Comparison of ENCODE assay signal across 8 cellular contexts in the genomic region with DNA sequence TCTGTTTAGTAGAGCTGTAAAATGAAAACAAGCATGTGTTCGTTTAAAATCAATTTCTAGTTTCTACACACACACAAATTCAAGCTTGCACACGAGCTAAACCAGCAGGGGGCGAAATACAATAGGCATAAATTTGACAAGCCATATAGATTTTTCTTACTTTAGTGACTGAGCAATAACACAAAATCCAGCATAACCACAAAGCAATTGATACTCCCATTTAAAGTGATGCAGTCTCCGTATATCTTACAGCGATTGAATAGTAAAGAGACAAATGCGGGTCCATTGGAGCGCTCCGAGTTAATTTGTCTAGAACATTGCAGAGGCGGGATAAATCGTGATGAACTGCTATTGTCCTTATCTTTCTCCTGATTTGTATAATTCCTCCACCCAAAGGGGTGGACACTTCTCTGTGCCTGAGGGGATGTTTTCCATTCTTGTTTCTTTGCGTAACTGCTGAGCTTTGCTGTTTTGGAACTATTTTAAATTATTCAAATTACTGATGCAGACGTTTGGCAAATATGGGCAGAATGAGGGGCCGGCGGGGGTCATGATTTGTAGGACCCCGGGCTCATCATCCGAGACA. TPM values are rescaled to one million over a fixed set of nuclear protein-coding genes. Genes with fewer than 3 reads are reported as not detected.
DNase-seq lines count a peak whose midpoint lies in the region; ATAC-seq, FAIRE-seq and TF ChIP-seq lines count a peak whose summit lies in the region.

No MANE protein-coding gene starts in this region.

- H3K4me3 ChIP-seq in A549 (peak overlapping the region; percentile 89), HepG2 (replicated peaks in 1 of 3; ENCODE audit: insufficient read depth in 1 of 3, low read depth in 2 of 3, low read length in 3 of 3) (peak overlapping the region; percentile 95 to 100 (median 98))

- H2AFZ ChIP-seq in HepG2 (ENCODE audit: low read length): peak overlapping the region; percentile 95

- intact Hi-C loops in HepG2 (cut with micrococcal nuclease; ENCODE audit: unreplicated experiment): loop anchor here (1.0 to 5.0 kb wide), 4 partner anchors 39 to 364 kb away; partner anchors contain the start of gene SERTAD2

- WGBS in A549 (ENCODE audit: missing lambda C conversion rate): under 1% methylated on average over 16 of the region's 16 CpGs
- WGBS in HepG2 (ENCODE audit: low lambda C conversion rate): under 1% methylated on average over 16 of the region's 16 CpGs

- peak overlapping the region; percentile 86 for H3K4me2 ChIP-seq in A549
- H3K4me2 ChIP-seq in HepG2 (ENCODE audit: low read depth, low read length): peak overlapping the region; percentile 96

- H3K4me1 ChIP-seq in A549 (peaks cover 15% of the 10 kb centered on the region; the same call in 2 of the 3 replicates), HepG2 (ENCODE audit: insufficient read depth, low read length) (peaks cover 29% of the 10 kb centered on the region)

- ATAC-seq in A549: peak in 1 of 2 experiments; percentile 11; a peak in 1 of 6 replicates
- ATAC-seq in HepG2: no peak
- ATAC-seq in HG03039 (IDR thresholded peaks at IDR 0.05; ENCODE audit: unreplicated experiment): no peak

- H3K9ac ChIP-seq in HepG2 (ENCODE audit: insufficient read depth, low read depth, low read length): peak overlapping the region; percentile 80

- peaks cover 12% of the 10 kb centered on the region; the same call in 1 of the 2 replicates for H4K20me1 ChIP-seq in HepG2 (ENCODE audit: insufficient read depth, low read length)

- in situ Hi-C loops in HepG2 (cut with HindIII; ENCODE audit: extremely low pct_ligation_motif_present, low pct_unique_long_range_greater_than_20kb): no loop called here

- FAIRE-seq in A549 (lab: Jason Lieb, UNC) (peak; percentile 67), HepG2 (lab: Jason Lieb, UNC) (peak; percentile 57)

- TF ChIP-seq RAD21 in A549 (conservative IDR thresholded peaks at IDR 0.05 in 1 of 2, IDR thresholded peaks at IDR 0.05 in 1 of 2) (peak; percentile 85 to 90), HepG2 (CRISPR knock-in tag; IDR thresholded peaks at IDR 0.05) (peak; percentile 65; the same call in 1 of the 2 replicates)

- H3K27me3 ChIP-seq in HepG2 (ENCODE audit: control insufficient read depth in 1 of 2, insufficient read depth in 2 of 2, low read length in 2 of 2): no peaks in the 10 kb centered on the region; a peak in 1 of 5 replicates

- TF ChIP-seq POLR2A in A549 (IDR thresholded peaks at IDR 0.05; ENCODE audit: low read length): no peak
- TF ChIP-seq POLR2A in HepG2 (IDR thresholded peaks at IDR 0.05; ENCODE audit: insufficient read depth in 1 of 2, low read depth in 2 of 2, low read length in 2 of 2): no peak

- POLR2A ChIA-PET in A549 (lab: Yijun Ruan, JAX) (interaction anchor here (0.6 to 1.9 kb wide), 5 partner anchors 17 to 196 kb away, joined by 3 to 9 read pairs (median 3); partner anchors contain the start of gene SERTAD2), HepG2 (lab: Yijun Ruan, JAX) (interaction anchor here (0.9 to 1.6 kb wide), 5 partner anchors 8 to 192 kb away, joined by 3 to 6 read pairs (median 3); no protein-coding TSS in a partner anchor)

- peaks cover 31% of the 10 kb centered on the region for H3K79me2 ChIP-seq in HepG2 (ENCODE audit: insufficient read depth, low read length)

- no TSS peak for BruUV-seq in HepG2 (replicated peaks; lab: Mats Ljungman, UMichigan)

- TF ChIP-seq EP300 in A549 (IDR thresholded peaks at IDR 0.05): no peak
- TF ChIP-seq EP300 in HepG2 (IDR thresholded peaks at IDR 0.05; ENCODE audit: low read depth in 2 of 2, low read length in 2 of 2): no peak
- TF ChIP-seq EP300 in HepG2 (CRISPR knock-in tag; IDR thresholded peaks at IDR 0.05; ENCODE audit: borderline replicate concordance): no peak

- CTCF ChIA-PET in A549 (lab: Yijun Ruan, JAX): interaction anchor here (0.5 to 3.3 kb wide), 65 partner anchors 8 to 1053 kb away, joined by 3 to 63 read pairs (median 4); no protein-coding TSS in a partner anchor
- CTCF ChIA-PET in HepG2 (lab: Yijun Ruan, JAX; ENCODE audit: low intra/inter-chr PET ratio, low total read pairs): interaction anchor here (1.1 to 3.8 kb wide), 5 partner anchors 33 to 351 kb away, joined by 4 to 38 read pairs (median 11); no protein-coding TSS in a partner anchor

- H3K27ac ChIP-seq in A549: peak overlapping the region; percentile 69 to 96; a peak in 4 of 6 replicates
- H3K27ac ChIP-seq in HepG2 (ENCODE audit: extremely low read length, insufficient read depth, low read length): peak overlapping the region; percentile 73

- peaks cover 2% of the 10 kb centered on the region in 2 experiments; a peak in 2 of 5 replicates for H3K36me3 ChIP-seq in HepG2 (replicated peaks in 1 of 2; ENCODE audit: control insufficient read depth in 1 of 2, insufficient read depth in 2 of 2, low read length in 2 of 2)

- DNase-seq in A549 (ENCODE audit: low read depth in 1 of 2, low spot score in 1 of 2) (peak; percentile 51 to 88), GM19240 (ENCODE audit: insufficient read length, low spot score) (peak; percentile 24), NCI-H345 treated with DMSO at 0.1 percent for 48 hours (lab: John Stamatoyannopoulos, UW; ENCODE audit: unreplicated experiment) (peak; percentile 78), cerebellar nuclear complex (lab: John Stamatoyannopoulos, UW) (peak; percentile 3 to 76), HepG2 (ENCODE audit: low spot score) (peak; percentile 83)
- DNase-seq in activated CD4-positive, CD25-positive, alpha-beta regulatory T cell treated with anti-CD3 and anti-CD28 coated beads, Interleukin-2, amount 50 U/mL, for 16 hours (ENCODE audit: low read depth, low spot score): peak; percentile 68
- peak; percentile 72 to 76 for DNase-seq in stimulated activated CD4-positive, alpha-beta T cell treated with anti-CD3 and anti-CD28 coated beads, Interleukin-2, amount 100 ng/mL, for 24 hours

- no peaks in the 10 kb centered on the region for H3K9me3 ChIP-seq in A549
- H3K9me3 ChIP-seq in HepG2 (ENCODE audit: low read length): no peaks in the 10 kb centered on the region

- TF ChIP-seq CTCF in A549 (IDR thresholded peaks at IDR 0.05) (peak; percentile 97), HepG2 (CRISPR knock-in tag; IDR thresholded peaks at IDR 0.05) (peak; percentile 84)

TF ChIP-seq in A549, 52 proteins besides CTCF, POLR2A, EP300 and RAD21:
- TF ChIP-seq ESRRA (IDR thresholded peaks at IDR 0.05; ENCODE audit: borderline replicate concordance, low read length): no peak
- TF ChIP-seq MAFK (IDR thresholded peaks at IDR 0.05; ENCODE audit: partially characterized antibody): peak; percentile 83
- TF ChIP-seq SMC3 (IDR thresholded peaks at IDR 0.05): peak; percentile 95
- 0 out of 4 replicates have a peak, but pooled peaks of 1 of the 2 experiments have one; percentile 6 for TF ChIP-seq CEBPB (IDR thresholded peaks at IDR 0.05)
- TF ChIP-seq, protein P1, sequence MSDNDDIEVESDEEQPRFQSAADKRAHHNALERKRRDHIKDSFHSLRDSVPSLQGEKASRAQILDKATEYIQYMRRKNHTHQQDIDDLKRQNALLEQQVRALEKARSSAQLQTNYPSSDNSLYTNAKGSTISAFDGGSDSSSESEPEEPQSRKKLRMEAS (IDR thresholded peaks at IDR 0.05): 0 out of 2 replicates have a peak, but pooled peaks have one; percentile 24
TF ChIP-seq in A549: peak in this region for 4.

TF ChIP-seq in HepG2, 621 proteins besides CTCF, POLR2A, EP300 and RAD21 (continues in another document):
- peak; percentile 83 for TF ChIP-seq SMC3 (IDR thresholded peaks at IDR 0.05; ENCODE audit: low read length)
- TF ChIP-seq, protein P2, sequence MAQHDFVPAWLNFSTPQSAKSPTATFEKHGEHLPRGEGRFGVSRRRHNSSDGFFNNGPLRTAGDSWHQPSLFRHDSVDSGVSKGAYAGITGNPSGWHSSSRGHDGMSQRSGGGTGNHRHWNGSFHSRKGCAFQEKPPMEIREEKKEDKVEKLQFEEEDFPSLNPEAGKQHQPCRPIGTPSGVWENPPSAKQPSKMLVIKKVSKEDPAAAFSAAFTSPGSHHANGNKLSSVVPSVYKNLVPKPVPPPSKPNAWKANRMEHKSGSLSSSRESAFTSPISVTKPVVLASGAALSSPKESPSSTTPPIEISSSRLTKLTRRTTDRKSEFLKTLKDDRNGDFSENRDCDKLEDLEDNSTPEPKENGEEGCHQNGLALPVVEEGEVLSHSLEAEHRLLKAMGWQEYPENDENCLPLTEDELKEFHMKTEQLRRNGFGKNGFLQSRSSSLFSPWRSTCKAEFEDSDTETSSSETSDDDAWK (CRISPR knock-in tag; IDR thresholded peaks at IDR 0.05): no peak
- no peak for TF ChIP-seq ZBTB8A (CRISPR knock-in tag; IDR thresholded peaks at IDR 0.05; ENCODE audit: borderline replicate concordance, low read depth)

RNA-seq across cellular contexts. Expression of gene AFTPH, which starts 1.2 kb away (rescaled TPM):
- polyA plus RNA-seq in A549 (2011; rRNA removed): 51.4 and 56.6 TPM in 2 replicates
- polyA plus RNA-seq in A549 (2012; cell fraction: cytosol; rRNA removed): 9.9 and 10.6 TPM in 2 replicates
- polyA plus RNA-seq in A549 (2012; cell fraction: nucleus; rRNA removed): 3.7 and 4.8 TPM in 2 replicates
- 22.3 to 24.0 TPM (median 23.7 TPM) in 3 replicates for polyA plus RNA-seq in A549 (2017; fragmentation: RNase III; extraction: RNeasy Plus Mini Kit Qiagen cat#74134 plus additional on column Dnase treatment)
- polyA minus RNA-seq in A549 (2011; rRNA and poly(A)+ RNA removed): 17.2 and 21.3 TPM in 2 replicates
- total RNA-seq in HepG2 (2016; rRNA removed; fragmentation: Illumina TruSeq; extraction: Trizol): 36.8 and 45.9 TPM in 2 replicates
- 17.9 and 21.2 TPM in 2 replicates for total RNA-seq in HepG2 (2016; cell fraction: cytosol; rRNA removed; fragmentation: Illumina TruSeq; extraction: Trizol; ENCODE audit: low read depth)
- total RNA-seq in HepG2 (2016; cell fraction: insoluble cytoplasmic fraction; rRNA removed; fragmentation: Illumina TruSeq; extraction: Trizol): 36.6 and 50.6 TPM in 2 replicates
- 30.5 and 36.5 TPM in 2 replicates for total RNA-seq in HepG2 (2016; cell fraction: membrane; rRNA removed; fragmentation: Illumina TruSeq; extraction: Trizol)
- total RNA-seq in HepG2 (2016; cell fraction: nucleus; rRNA removed; fragmentation: Illumina TruSeq; extraction: Trizol): 27.4 and 31.1 TPM in 2 replicates
- polyA plus RNA-seq in HepG2 (2011; rRNA removed): 22.6 and 27.5 TPM in 2 replicates
- 12.5 and 16.4 TPM in 2 replicates for polyA plus RNA-seq in HepG2 (2011; cell fraction: cytosol; rRNA removed)
- 8.6 and 11.4 TPM in 2 replicates for polyA plus RNA-seq in HepG2 (2011; cell fraction: nucleus; rRNA removed)
- 19.6 and 29.6 TPM in 2 replicates for polyA plus RNA-seq in HepG2 (2012)
- polyA plus RNA-seq in HepG2 (2016; cell fraction: cytosol; fragmentation: Illumina TruSeq; extraction: Trizol; ENCODE audit: low read depth): 3.8 and 5.1 TPM in 2 replicates
- polyA plus RNA-seq in HepG2 (2016; cell fraction: insoluble cytoplasmic fraction; fragmentation: Illumina TruSeq; extraction: Trizol; ENCODE audit: low read depth): 41.1 and 41.2 TPM in 2 replicates
- polyA plus RNA-seq in HepG2 (2016; cell fraction: membrane; fragmentation: Illumina TruSeq; extraction: Trizol; ENCODE audit: low read depth): 11.6 and 13.1 TPM in 2 replicates
- polyA plus RNA-seq in HepG2 (2016; cell fraction: nucleus; fragmentation: Illumina TruSeq; extraction: Trizol; ENCODE audit: insufficient read depth, low read depth): 35.6 and 37.0 TPM in 2 replicates
- 9.2 and 13.7 TPM in 2 replicates for polyA minus RNA-seq in HepG2 (2011; rRNA and poly(A)+ RNA removed; ENCODE audit: low replicate concordance)
- 16.5 and 19.2 TPM in 2 replicates for polyA minus RNA-seq in HepG2 (2011; cell fraction: cytosol; rRNA and poly(A)+ RNA removed)
- 36.2 and 39.9 TPM in 2 replicates for polyA minus RNA-seq in HepG2 (2011; cell fraction: nucleus; rRNA and poly(A)+ RNA removed)

Comparison
In these comparisons a context has a peak if more than half of its experiments do, and no peak if none do; other contexts are left out.
1. DNase-seq: peak in every context shown above with its lines; median percentile 83 in HepG2; 78 in NCI-H345 treated with DMSO at 0.1 percent for 48 hours; 74 in stimulated activated CD4-positive, alpha-beta T cell treated with anti-CD3 and anti-CD28 coated beads, Interleukin-2, amount 100 ng/mL, for 24 hours; 70 in A549; 68 in activated CD4-positive, CD25-positive, alpha-beta regulatory T cell treated with anti-CD3 and anti-CD28 coated beads, Interleukin-2, amount 50 U/mL, for 16 hours; 40 in cerebellar nuclear complex; 24 in GM19240.